1 cellular context compared by ENCODE assay signal in genomic region chr19:18798384-18799352, GRCh38.
TF ChIP-seq lines count a peak whose summit lies in the region.

No MANE protein-coding gene starts in this region.

TF ChIP-seq in HepG2, 621 proteins besides CTCF, POLR2A, EP300 and RAD21 (continued from another document):
- TF ChIP-seq BRF2 (CRISPR knock-in tag; IDR thresholded peaks at IDR 0.05): no peak
- no peak for TF ChIP-seq NCOR1 (IDR thresholded peaks at IDR 0.05; ENCODE audit: borderline replicate concordance, low read length)
- TF ChIP-seq RXRB (CRISPR knock-in tag; IDR thresholded peaks at IDR 0.05; ENCODE audit: borderline replicate concordance): peak; percentile 68; the same call in 1 of the 2 replicates
- no peak for TF ChIP-seq ZBTB20 (CRISPR knock-in tag; IDR thresholded peaks at IDR 0.05; ENCODE audit: borderline replicate concordance, low read depth)
- TF ChIP-seq HINFP (CRISPR knock-in tag; IDR thresholded peaks at IDR 0.05; ENCODE audit: low read depth): 0 out of 2 replicates have a peak, but pooled peaks have one; percentile 54
- TF ChIP-seq MAFK (conservative IDR thresholded peaks at IDR 0.05 in 1 of 2, IDR thresholded peaks at IDR 0.05 in 1 of 2; ENCODE audit: low read length in 2 of 2): no peak
- TF ChIP-seq ZNF597 (CRISPR knock-in tag; IDR thresholded peaks at IDR 0.05): no peak
- TF ChIP-seq ZHX1 (CRISPR knock-in tag; IDR thresholded peaks at IDR 0.05; ENCODE audit: low read depth): no peak
- TF ChIP-seq ZUFSP (CRISPR knock-in tag; IDR thresholded peaks at IDR 0.05; ENCODE audit: borderline replicate concordance): no peak
- no peak for TF ChIP-seq ZNF496 (CRISPR knock-in tag; IDR thresholded peaks at IDR 0.05; ENCODE audit: insufficient replicate concordance)
- TF ChIP-seq ZNF740 (CRISPR knock-in tag; IDR thresholded peaks at IDR 0.05): no peak
- peak; percentile 84 for TF ChIP-seq ZMYM3 (CRISPR knock-in tag; IDR thresholded peaks at IDR 0.05)
- no peak for TF ChIP-seq HES4 (CRISPR knock-in tag; IDR thresholded peaks at IDR 0.05; ENCODE audit: borderline replicate concordance)
- TF ChIP-seq ZNF510 (CRISPR knock-in tag; IDR thresholded peaks at IDR 0.05; ENCODE audit: low read depth): no peak
- TF ChIP-seq YEATS4 (CRISPR knock-in tag; IDR thresholded peaks at IDR 0.05; ENCODE audit: borderline replicate concordance): no peak
- no peak for TF ChIP-seq GPBP1L1 (CRISPR knock-in tag; IDR thresholded peaks at IDR 0.05)
- peak; percentile 45; the same call in 1 of the 2 replicates for TF ChIP-seq NR2C2 (CRISPR knock-in tag; IDR thresholded peaks at IDR 0.05; ENCODE audit: borderline replicate concordance)
- TF ChIP-seq ZNF350 (CRISPR knock-in tag; IDR thresholded peaks at IDR 0.05; ENCODE audit: borderline replicate concordance, low read depth): no peak
- no peak for TF ChIP-seq ZNF274 (CRISPR knock-in tag; IDR thresholded peaks at IDR 0.05)
- peak; percentile 47; the same call in 1 of the 2 replicates for TF ChIP-seq RCOR2 (CRISPR knock-in tag; IDR thresholded peaks at IDR 0.05)
- no peak for TF ChIP-seq DBP (CRISPR knock-in tag; IDR thresholded peaks at IDR 0.05; ENCODE audit: not compliant biosample characterization)
- TF ChIP-seq ONECUT2 (CRISPR knock-in tag; IDR thresholded peaks at IDR 0.05): no peak
- no peak for TF ChIP-seq ZNF772 (CRISPR knock-in tag; IDR thresholded peaks at IDR 0.05)
- TF ChIP-seq RBM39 (IDR thresholded peaks at IDR 0.05; ENCODE audit: low read depth, low read length, poor library complexity, severe bottlenecking): no peak
- peak; percentile 51; the same call in 1 of the 2 replicates for TF ChIP-seq ARID5B (CRISPR knock-in tag; IDR thresholded peaks at IDR 0.05)
- no peak for TF ChIP-seq SPEN (CRISPR knock-in tag; IDR thresholded peaks at IDR 0.05; ENCODE audit: low read depth)
- no peak for TF ChIP-seq FOXJ3 (CRISPR knock-in tag; IDR thresholded peaks at IDR 0.05; ENCODE audit: borderline replicate concordance)
- TF ChIP-seq SKIL (CRISPR knock-in tag; IDR thresholded peaks at IDR 0.05; ENCODE audit: borderline replicate concordance): peak; percentile 66
- TF ChIP-seq RFXANK (CRISPR knock-in tag; IDR thresholded peaks at IDR 0.05): no peak
- TF ChIP-seq ZNF251 (CRISPR knock-in tag; IDR thresholded peaks at IDR 0.05): no peak
- no peak for TF ChIP-seq ZNF775 (CRISPR knock-in tag; IDR thresholded peaks at IDR 0.05; ENCODE audit: borderline replicate concordance)
- 0 out of 2 replicates have a peak, but pooled peaks have one; percentile 37 for TF ChIP-seq ISL2 (CRISPR knock-in tag; IDR thresholded peaks at IDR 0.05)
- TF ChIP-seq ZNF484 (CRISPR knock-in tag; IDR thresholded peaks at IDR 0.05; ENCODE audit: borderline replicate concordance, low read depth): no peak
- TF ChIP-seq NPAS2 (CRISPR knock-in tag; IDR thresholded peaks at IDR 0.05; ENCODE audit: borderline replicate concordance): no peak
- no peak for TF ChIP-seq STAT5B (CRISPR knock-in tag; IDR thresholded peaks at IDR 0.05)
- no peak for TF ChIP-seq KDM6A (CRISPR knock-in tag; IDR thresholded peaks at IDR 0.05; ENCODE audit: low read depth)
- no peak for TF ChIP-seq GLMP (CRISPR knock-in tag; IDR thresholded peaks at IDR 0.05; ENCODE audit: borderline replicate concordance)
- TF ChIP-seq NFE2L1 (CRISPR knock-in tag; IDR thresholded peaks at IDR 0.05; ENCODE audit: borderline replicate concordance): no peak
- no peak for TF ChIP-seq ZIK1 (CRISPR knock-in tag; IDR thresholded peaks at IDR 0.05; ENCODE audit: borderline replicate concordance, low read depth)
- TF ChIP-seq ERF (CRISPR knock-in tag; IDR thresholded peaks at IDR 0.05): 0 out of 2 replicates have a peak, but pooled peaks have one; percentile 13
- no peak for TF ChIP-seq ZNF878 (CRISPR knock-in tag; IDR thresholded peaks at IDR 0.05)
- no peak for TF ChIP-seq SRSF9 (IDR thresholded peaks at IDR 0.05; ENCODE audit: borderline replicate concordance, insufficient read depth, low read depth, low read length, poor library complexity, severe bottlenecking)
- no peak for TF ChIP-seq ZNF253 (CRISPR knock-in tag; IDR thresholded peaks at IDR 0.05; ENCODE audit: borderline replicate concordance)
- no peak for TF ChIP-seq ZNF558 (CRISPR knock-in tag; IDR thresholded peaks at IDR 0.05; ENCODE audit: borderline replicate concordance)
- peak; percentile 30 for TF ChIP-seq ASH2L (IDR thresholded peaks at IDR 0.05; ENCODE audit: insufficient read length, low read depth, low read length)
